In genomic region chr3:42102569-42102968, GRCh38 we compare ENCODE assay signal across 15 cellular contexts. TPM values are rescaled to one million over a fixed set of nuclear protein-coding genes. Genes with fewer than 3 reads are reported as not detected.
A peak's percentile ranks its signal among the peaks of the same experiment; 100 is the strongest.
DNase-seq lines count a peak whose midpoint lies in the region; ATAC-seq and TF ChIP-seq lines count a peak whose summit lies in the region.
"Had no signal": no experiment of that assay in that cellular context is flagged by ENCODE, and none has a peak within 500 bp of the region (broad histone marks: within the 10 kb centered on the region; RNA-seq: fewer than 3 reads in every experiment).

No MANE protein-coding gene starts in this region.

- CTCF ChIA-PET in IMR-90 (lab: Yijun Ruan, JAX), result interaction anchor here (0.9 to 2.6 kb wide), 3 partner anchors 15 to 89 kb away, joined by 3 to 7 read pairs (median 4); no protein-coding TSS in a partner anchor

- no peak overlapping the region for H2AK9ac ChIP-seq in IMR-90 (replicated peaks; ENCODE audit: low read depth, low read length, poor library complexity)

- no peak overlapping the region for H2BK5ac ChIP-seq in IMR-90 (ENCODE audit: low read depth, low read length, poor library complexity, severe bottlenecking)

- H4K91ac ChIP-seq in IMR-90 (ENCODE audit: insufficient read depth, low read depth, low read length), result peak overlapping the region; percentile 46; the same call in 1 of the 2 replicates

- H3K27me3 ChIP-seq in IMR-90 (ENCODE audit: control insufficient read depth, insufficient read depth, low read length) (no peaks in the 10 kb centered on the region), adrenal gland (no peaks in the 10 kb centered on the region), right atrium auricular region (no peaks in the 10 kb centered on the region), sigmoid colon (no peaks in the 10 kb centered on the region)
- H3K27me3 ChIP-seq: dorsolateral prefrontal cortex, tibial nerve had no signal

- H4K5ac ChIP-seq in IMR-90 (ENCODE audit: low read depth, low read length), result peak overlapping the region; percentile 86

- H2AFZ ChIP-seq in IMR-90 (replicated peaks; ENCODE audit: low read length, poor library complexity), result no peak overlapping the region

- H3K14ac ChIP-seq in IMR-90 (replicated peaks; ENCODE audit: low read depth, low read length), result peak overlapping the region; percentile 72

- 0 out of 2 replicates have a peak overlapping the region, but pooled peaks have one; percentile 10 for H3K9ac ChIP-seq in IMR-90 (ENCODE audit: low read depth, low read length)

- 33% methylated on average over 1 of the region's 7 CpGs; no CpG with 5 or more reads in 1 of the 2 experiments for WGBS in IMR-90 (ENCODE audit: extremely low coverage in 2 of 2, insufficient read length in 1 of 2), 2 experiments
- WGBS in adrenal gland, 4 donors, result 14 to 24% (median 18%) methylated on average over 6 to 7 of the region's 7 CpGs
- WGBS in sigmoid colon, 2 donors, result 54 to 81% methylated on average over 7 of the region's 7 CpGs

- no peak overlapping the region for H3K23ac ChIP-seq in IMR-90 (ENCODE audit: low read depth, low read length)

- POLR2A ChIA-PET in IMR-90 (lab: Charles Lee; ENCODE audit: unreplicated experiment), result no interaction called here

- no peak for TF ChIP-seq EP300 in sigmoid colon (IDR thresholded peaks at IDR 0.05)

- no peak overlapping the region for H3K4me3 ChIP-seq in IMR-90 (ENCODE audit: insufficient read depth, low read depth, low read length)
- H3K4me3 ChIP-seq in adrenal gland, result peak overlapping the region in 1 of 4 donors; percentile 54
- H3K4me3 ChIP-seq in right atrium auricular region, result no peak overlapping the region
- H3K4me3 ChIP-seq in sigmoid colon, result no peak overlapping the region
- H3K4me3 ChIP-seq: dorsolateral prefrontal cortex, tibial nerve had no signal

- H2BK15ac ChIP-seq in IMR-90 (ENCODE audit: low read depth, low read length), result no peak overlapping the region

- 0 out of 2 replicates have a peak, but pooled peaks cover 6% of the 10 kb centered on the region for H3K9me1 ChIP-seq in IMR-90 (ENCODE audit: insufficient read depth, low read length)

- peaks cover 8 to 32% of the 10 kb centered on the region in 2 experiments; a peak in 3 of 4 replicates for H3K79me1 ChIP-seq in IMR-90 (ENCODE audit: low read depth in 1 of 2, low read length in 2 of 2)

- ATAC-seq in IMR-90 (ENCODE audit: low read depth), result peak; percentile 4; the same call in 1 of the 2 replicates
- ATAC-seq in HG03095 (IDR thresholded peaks at IDR 0.05; ENCODE audit: unreplicated experiment), result no peak
- ATAC-seq in GM21529 (IDR thresholded peaks at IDR 0.05; ENCODE audit: unreplicated experiment), result no peak

- DNase-seq in IMR-90, result no peak
- peak in 6 of 7 donors; percentile 38 to 72 (median 58) for DNase-seq in adrenal gland
- no peak for DNase-seq in right atrium auricular region (ENCODE audit: low spot score)
- DNase-seq in sigmoid colon, result no peak
- DNase-seq in SKM-1 (lab: John Stamatoyannopoulos, UW; ENCODE audit: unreplicated experiment), result no peak
- DNase-seq: activated T-cell treated with anti-CD3 and anti-CD28 coated beads, Interleukin-2, amount 50 U/mL, for 48 hours; CD4-positive, CD25-positive, alpha-beta regulatory T cell; dorsolateral prefrontal cortex; immature natural killer cell; NCI-H1694; stimulated activated CD4-positive, alpha-beta T cell treated with anti-CD3 and anti-CD28 coated beads, Interleukin-2, amount 100 ng/mL, for 24 hours; stimulated activated CD8-positive, alpha-beta memory T cell treated with anti-CD3 and anti-CD28 coated beads, Interleukin-4, amount 100 ng/mL, for 48 hours had no signal

- no peak overlapping the region for H3K56ac ChIP-seq in IMR-90 (ENCODE audit: extremely low read depth, insufficient read depth, low read length)

- H2BK20ac ChIP-seq in IMR-90 (ENCODE audit: low read depth, low read length), result no peak overlapping the region

- H3K36me3 ChIP-seq in IMR-90 (ENCODE audit: control insufficient read depth, insufficient read depth, low read length) (no peaks in the 10 kb centered on the region), adrenal gland (replicated peaks in 1 of 2) (no peaks in the 10 kb centered on the region), right atrium auricular region (no peaks in the 10 kb centered on the region), sigmoid colon (peaks cover 0 to 11% (median 0%) of the 10 kb centered on the region in 4 donors)

- H2BK120ac ChIP-seq in IMR-90 (ENCODE audit: low read depth, low read length), result peak overlapping the region; percentile 68; the same call in 1 of the 2 replicates

- peak overlapping the region; percentile 36 to 67; a peak in 3 of 4 replicates for H4K8ac ChIP-seq in IMR-90 (ENCODE audit: low read depth in 2 of 2, low read length in 2 of 2)

- H3K9me3 ChIP-seq in IMR-90 (ENCODE audit: control insufficient read depth, insufficient read depth, low read length) (no peaks in the 10 kb centered on the region), adrenal gland (replicated peaks in 1 of 3) (no peaks in the 10 kb centered on the region), right atrium auricular region (no peaks in the 10 kb centered on the region), sigmoid colon (no peaks in the 10 kb centered on the region)
- H3K9me3 ChIP-seq: tibial nerve had no signal

- H4K20me1 ChIP-seq in IMR-90 (ENCODE audit: insufficient read depth, low read length), result no peaks in the 10 kb centered on the region

- peak overlapping the region; percentile 85 for H2AK5ac ChIP-seq in IMR-90 (ENCODE audit: low read depth, low read length)

- no TSS peak for BruUV-seq in IMR-90 (replicated peaks; lab: Mats Ljungman, UMichigan)

- TF ChIP-seq POLR2A in IMR-90 (IDR thresholded peaks at IDR 0.05; ENCODE audit: low read depth, low read length) (no peak), adrenal gland (IDR thresholded peaks at IDR 0.05) (no peak), sigmoid colon (IDR thresholded peaks at IDR 0.05) (no peak)

- TF ChIP-seq RAD21 in IMR-90 (IDR thresholded peaks at IDR 0.05; ENCODE audit: low read length), result no peak

- dilution Hi-C loops in IMR-90 (cut with HindIII; ENCODE audit: low sequenced_read_pairs, unreplicated experiment), result no loop called here

- H3K4ac ChIP-seq in IMR-90 (ENCODE audit: low read depth, low read length), result peak overlapping the region; percentile 74

- peaks cover 12% of the 10 kb centered on the region for H3K4me1 ChIP-seq in IMR-90 (ENCODE audit: control insufficient read depth, insufficient read depth, low read length)
- peaks cover 11 to 34% of the 10 kb centered on the region in 2 donors for H3K4me1 ChIP-seq in adrenal gland (replicated peaks in 1 of 2)
- peaks cover 0 to 66% of the 10 kb centered on the region in 2 donors for H3K4me1 ChIP-seq in right atrium auricular region
- H3K4me1 ChIP-seq in sigmoid colon, result peaks cover 0 to 49% (median 36%) of the 10 kb centered on the region in 4 donors

- intact Hi-C loops in IMR-90 (cut with micrococcal nuclease), result loop anchor here (5.0 kb wide), 1 partner anchor 90 kb away; no protein-coding TSS in a partner anchor
- intact Hi-C loops in adrenal gland (cut with DNase I), result loop anchor here in 1 of 2 donors (5.0 kb wide), 2 partner anchors 90 to 205 kb away; no protein-coding TSS in a partner anchor
- intact Hi-C loops in sigmoid colon (cut with DNase I), result loop anchor here (5.0 to 10.0 kb wide), 2 partner anchors 85 to 1528 kb away; no protein-coding TSS in a partner anchor

- H3K18ac ChIP-seq in IMR-90 (ENCODE audit: low read depth, low read length), result peak overlapping the region; percentile 66

- TF ChIP-seq CTCF in IMR-90 (conservative IDR thresholded peaks at IDR 0.05; ENCODE audit: low read depth, low read length) (no peak), adrenal gland (IDR thresholded peaks at IDR 0.05) (no peak), right atrium auricular region (IDR thresholded peaks at IDR 0.05) (no peak), sigmoid colon (IDR thresholded peaks at IDR 0.05) (no peak)

- H3K4me2 ChIP-seq in IMR-90 (ENCODE audit: low read depth, low read length), result peak overlapping the region; percentile 50

- H3K27ac ChIP-seq in IMR-90 (ENCODE audit: insufficient read depth, low read length) (peak overlapping the region; percentile 47; the same call in 1 of the 2 replicates), adrenal gland (peak overlapping the region in 1 of 5 donors; percentile 50), right atrium auricular region (peak overlapping the region; percentile 54 to 82), sigmoid colon (peak overlapping the region in 3 of 4 donors; percentile 15 to 70 (median 56))

- in situ Hi-C loops in IMR-90 (cut with MboI; ENCODE audit: low sequenced_read_pairs), result loop anchor here (5.0 to 25.0 kb wide), 2 partner anchors 210 to 335 kb away; no protein-coding TSS in a partner anchor

TF ChIP-seq in IMR-90, 13 proteins besides CTCF, POLR2A, EP300 and RAD21:
- no peak for TF ChIP-seq SMC3 (IDR thresholded peaks at IDR 0.05; ENCODE audit: low read depth, low read length)
- TF ChIP-seq BHLHE40 (IDR thresholded peaks at IDR 0.05; ENCODE audit: low read depth, low read length), result no peak
- TF ChIP-seq NFE2L2 (IDR thresholded peaks at IDR 0.05; ENCODE audit: low read depth, low read length), result no peak
- no peak for TF ChIP-seq RFX5 (IDR thresholded peaks at IDR 0.05; ENCODE audit: low read depth, low read length)
- TF ChIP-seq RCOR1 (IDR thresholded peaks at IDR 0.05; ENCODE audit: insufficient replicate concordance, low read length), result no peak
- no peak for TF ChIP-seq MAZ (IDR thresholded peaks at IDR 0.05; ENCODE audit: borderline replicate concordance, low read depth, low read length)
- TF ChIP-seq CEBPB (IDR thresholded peaks at IDR 0.05; ENCODE audit: low read depth, low read length), result no peak
- TF ChIP-seq FOS (IDR thresholded peaks at IDR 0.05; ENCODE audit: low read depth, low read length), result no peak
- TF ChIP-seq MXI1 (IDR thresholded peaks at IDR 0.05; ENCODE audit: borderline replicate concordance, low read depth, low read length), result no peak
- no peak for TF ChIP-seq CHD1 (IDR thresholded peaks at IDR 0.05; ENCODE audit: low read depth, low read length)
- no peak for TF ChIP-seq MAFK (IDR thresholded peaks at IDR 0.05; ENCODE audit: low read depth, low read length)

RNA-seq across cellular contexts. Expression of gene TRAK1, which starts 11.4 kb away (rescaled TPM):
- total RNA-seq in IMR-90 (2012; rRNA removed) (26.7 and 28.1 TPM in 2 replicates), adrenal gland (10 to 100 TPM; 24.6 to 38.1 (median 28.8) TPM), right atrium auricular region (100 to 1,000 TPM; 172 to 259 TPM), sigmoid colon (10 to 100 TPM; 17.6 to 42.7 (median 27.2) TPM)
- polyA plus RNA-seq in IMR-90 (2012; rRNA removed) (21.7 and 25.6 TPM in 2 replicates), adrenal gland (10 to 100 TPM; 13.1 to 20.1 (median 18.7) TPM), sigmoid colon (10 to 100 TPM; 31.8 to 39.5 (median 37.9) TPM)
- 11.6 and 17.8 TPM in 2 replicates for polyA plus RNA-seq in IMR-90 (2012; cell fraction: cytosol; rRNA removed)
- 30.8 and 31.5 TPM in 2 replicates for polyA plus RNA-seq in IMR-90 (2012; cell fraction: nucleus; rRNA removed; ENCODE audit: low replicate concordance)

Comparison
In these comparisons a context has a peak if more than half of its experiments do, and no peak if none do; other contexts are left out.
1. DNase-seq: peak in adrenal gland (6 of 7); none in IMR-90 (single experiment), right atrium auricular region (single experiment), sigmoid colon (single experiment) and SKM-1 (single experiment).